12 cellular contexts compared by ENCODE assay signal in the genomic region with DNA sequence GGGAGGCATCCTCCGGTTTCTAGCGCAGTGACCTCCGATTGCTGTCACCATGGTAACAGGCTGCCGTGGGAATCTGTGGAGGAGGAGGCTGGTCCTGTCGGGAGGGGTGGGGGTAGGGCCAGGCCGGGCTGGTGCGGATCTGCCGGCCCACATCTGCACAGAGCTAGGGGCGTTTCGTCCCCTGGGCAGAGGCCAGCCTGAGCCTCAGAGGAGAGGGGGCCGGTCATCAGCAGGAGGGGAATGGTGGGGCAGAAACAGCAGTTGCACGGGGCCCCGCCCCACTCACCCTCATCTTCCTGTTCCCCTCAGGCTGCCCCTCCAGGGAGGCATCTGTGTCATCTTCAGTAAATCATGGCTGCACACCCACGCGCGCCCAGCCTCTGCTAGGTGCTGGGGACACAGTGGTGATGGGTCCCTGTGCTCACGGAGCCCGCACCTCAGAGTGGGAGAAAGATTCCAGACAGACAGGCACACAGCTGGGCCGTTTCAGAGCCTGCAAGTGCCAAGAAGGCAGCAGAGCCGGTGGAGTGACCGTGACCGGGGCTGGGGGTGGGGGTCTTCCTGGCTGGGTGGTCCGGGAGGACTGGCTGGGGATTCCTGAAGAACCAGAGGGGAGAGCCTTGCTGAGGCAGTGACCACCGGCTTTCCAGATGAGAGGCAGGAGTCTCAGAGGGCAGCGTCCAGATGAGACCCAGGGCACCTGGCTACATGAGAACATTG.
A peak's percentile ranks its signal among the peaks of the same experiment; 100 is the strongest.
DNase-seq lines count a peak whose midpoint lies in the region; TF ChIP-seq lines count a peak whose summit lies in the region.
"Had no signal": no experiment of that assay in that cellular context is flagged by ENCODE, and none has a peak within 500 bp of the region (broad histone marks: within the 10 kb centered on the region; RNA-seq: fewer than 3 reads in every experiment).

No MANE protein-coding gene starts in this region.

- H3K4me3 ChIP-seq in WERI-Rb-1 (ENCODE audit: low read depth, low read length), result no peak overlapping the region

- no peaks in the 10 kb centered on the region for H3K27me3 ChIP-seq in WERI-Rb-1 (ENCODE audit: insufficient read depth, low read depth, severe bottlenecking)

- H3K27ac ChIP-seq in WERI-Rb-1, result peak overlapping the region; percentile 89

- DNase-seq in DMS53 (lab: John Stamatoyannopoulos, UW) (peak; percentile 26), DMS53 treated with DMSO at 0.1 percent for 48 hours (lab: John Stamatoyannopoulos, UW; ENCODE audit: unreplicated experiment) (no peak), WERI-Rb-1 (peak; percentile 63), hypothalamus (lab: John Stamatoyannopoulos, UW) (peak in 26 of 51 donors; percentile 7 to 79 (median 28)), SKM-1 (lab: John Stamatoyannopoulos, UW; ENCODE audit: unreplicated experiment) (no peak), AG08395 (ENCODE audit: low spot score) (no peak)
- peak; percentile 31 for DNase-seq in stimulated activated CD4-positive, alpha-beta T cell treated with anti-CD3 and anti-CD28 coated beads, Interleukin-4, amount 100 ng/mL, for 24 hours
- no peak for DNase-seq in activated effector memory CD4-positive, alpha-beta T cell treated with anti-CD3 and anti-CD28 coated beads, Interleukin-2, amount 50 U/mL, for 16 hours
- DNase-seq: 8988T, activated gamma-delta T cell, GDM1, NCI-H2171 had no signal

- TF ChIP-seq CTCF in WERI-Rb-1 (IDR thresholded peaks at IDR 0.05; ENCODE audit: low read depth, low read length), result no peak

- H3K36me3 ChIP-seq in WERI-Rb-1, result no peaks in the 10 kb centered on the region

- H3K9me3 ChIP-seq in WERI-Rb-1 (ENCODE audit: severe bottlenecking), result no peaks in the 10 kb centered on the region

Comparison
In these comparisons a context has a peak if more than half of its experiments do, and no peak if none do; other contexts are left out.
1. DNase-seq: peak in DMS53 (single experiment), WERI-Rb-1 (single experiment), hypothalamus (26 of 51) and stimulated activated CD4-positive, alpha-beta T cell treated with anti-CD3 and anti-CD28 coated beads, Interleukin-4, amount 100 ng/mL, for 24 hours (single experiment); none in DMS53 treated with DMSO at 0.1 percent for 48 hours (single experiment), SKM-1 (single experiment), AG08395 (single experiment) and activated effector memory CD4-positive, alpha-beta T cell treated with anti-CD3 and anti-CD28 coated beads, Interleukin-2, amount 50 U/mL, for 16 hours (single experiment).